ENCODE assay signal across 1 cellular context in genomic region chr20:17925300-17925939, GRCh38.
TF ChIP-seq lines count a peak whose summit lies in the region.

No MANE protein-coding gene starts in this region.

TF ChIP-seq in WTC11, 78 proteins besides CTCF, POLR2A, EP300 and RAD21 (continued from another document):
- TF ChIP-seq FOXP1 (CRISPR knock-in tag; IDR thresholded peaks at IDR 0.05; ENCODE audit: borderline replicate concordance) (no peak), MLX (CRISPR knock-in tag; IDR thresholded peaks at IDR 0.05) (no peak), ZNF416 (CRISPR knock-in tag; IDR thresholded peaks at IDR 0.05) (no peak), ZNF121 (CRISPR knock-in tag; IDR thresholded peaks at IDR 0.05) (no peak), AFF4 (CRISPR knock-in tag; IDR thresholded peaks at IDR 0.05; ENCODE audit: borderline replicate concordance) (no peak), JAZF1 (CRISPR knock-in tag; IDR thresholded peaks at IDR 0.05) (no peak), ZNF263 (CRISPR knock-in tag; IDR thresholded peaks at IDR 0.05; ENCODE audit: low read depth) (no peak)
